In genomic region chr1:154727409-154727808, GRCh38 we compare ENCODE assay signal across 18 cellular contexts.
"Had no signal": no experiment of that assay in that cellular context is flagged by ENCODE, and none has a peak within 500 bp of the region (broad histone marks: within the 10 kb centered on the region; RNA-seq: fewer than 3 reads in every experiment).

No MANE protein-coding gene starts in this region.

- H3K27ac Mint-ChIP-seq: activated CD4-positive, alpha-beta T cell treated with anti-CD3 and anti-CD28 coated beads, Interleukin-2, amount 10 ng/mL, durations not matched to agents 24 days and 14 days; activated CD8-positive, alpha-beta T cell treated with anti-CD3 and anti-CD28 coated beads, Interleukin-2, amount 10 ng/mL, durations not matched to agents 7 days and 5 days; activated naive CD8-positive, alpha-beta T cell treated with anti-CD3 and anti-CD28 coated beads, Interleukin-2, amount 10 ng/mL, durations not matched to agents 7 days and 5 days; immature natural killer cell; type B pancreatic cell had no signal

- DNase-seq: activated CD4-positive, alpha-beta T cell treated with anti-CD3 and anti-CD28 coated beads, Interleukin-2, amount 10 ng/mL, durations not matched to agents 24 days and 14 days; activated CD4-positive, CD25-positive, alpha-beta regulatory T cell; activated CD8-positive, alpha-beta memory T cell treated with anti-CD3 and anti-CD28 coated beads, Interleukin-2, amount 50 U/mL, for 48 hours; activated CD8-positive, alpha-beta T cell treated with anti-CD3 and anti-CD28 coated beads, Interleukin-2, amount 10 ng/mL, durations not matched to agents 7 days and 5 days; activated naive CD8-positive, alpha-beta T cell treated with anti-CD3 and anti-CD28 coated beads, Interleukin-2, amount 10 ng/mL, durations not matched to agents 7 days and 5 days; esophagus squamous epithelium; immature natural killer cell; SJCRH30; stimulated activated CD4-positive, alpha-beta T cell treated with anti-CD3 and anti-CD28 coated beads, Interleukin-15, amount 100 ng/mL, for 24 hours; stimulated activated CD4-positive, alpha-beta T cell treated with anti-CD3 and anti-CD28 coated beads, Interleukin-4, amount 100 ng/mL, for 4 hours; stimulated activated CD8-positive, alpha-beta memory T cell treated with anti-CD3 and anti-CD28 coated beads, Interleukin-4, amount 100 ng/mL, for 48 hours; stimulated activated naive CD4-positive, alpha-beta T cell treated with Interleukin-2 at 50 U/mL for 16 hours; T-helper 2 cell had no signal

- H3K27ac ChIP-seq: neutrophil, parathyroid adenoma, SJCRH30 had no signal

- H3K27me3 ChIP-seq: SJCRH30 had no signal

- H3K79me2 ChIP-seq: parathyroid adenoma had no signal

- H3K4me1 ChIP-seq: parathyroid adenoma had no signal

- H3K36me3 Mint-ChIP-seq: activated naive CD8-positive, alpha-beta T cell treated with anti-CD3 and anti-CD28 coated beads, Interleukin-2, amount 10 ng/mL, durations not matched to agents 7 days and 5 days; immature natural killer cell; type B pancreatic cell had no signal

- H3K9me3 ChIP-seq: esophagus squamous epithelium, neutrophil, SJCRH30 had no signal

- H3K9ac ChIP-seq: parathyroid adenoma had no signal

- H3K36me3 ChIP-seq: esophagus squamous epithelium, neutrophil had no signal

- FAIRE-seq: bronchial epithelial cell, endometrium had no signal

- H3K9me3 Mint-ChIP-seq: activated CD4-positive, alpha-beta T cell treated with anti-CD3 and anti-CD28 coated beads, Interleukin-2, amount 10 ng/mL, durations not matched to agents 24 days and 14 days; activated naive CD8-positive, alpha-beta T cell treated with anti-CD3 and anti-CD28 coated beads, Interleukin-2, amount 10 ng/mL, durations not matched to agents 7 days and 5 days; immature natural killer cell; type B pancreatic cell had no signal

- ATAC-seq: activated CD8-positive, alpha-beta T cell treated with anti-CD3 and anti-CD28 coated beads, Interleukin-2, amount 10 ng/mL, durations not matched to agents 7 days and 5 days had no signal

- H3K4me3 ChIP-seq: SJCRH30 had no signal

- H2AFZ ChIP-seq: parathyroid adenoma had no signal

- H3K4me3 Mint-ChIP-seq: activated CD4-positive, alpha-beta T cell treated with anti-CD3 and anti-CD28 coated beads, Interleukin-2, amount 10 ng/mL, durations not matched to agents 24 days and 14 days; activated CD8-positive, alpha-beta T cell treated with anti-CD3 and anti-CD28 coated beads, Interleukin-2, amount 10 ng/mL, durations not matched to agents 7 days and 5 days; activated naive CD8-positive, alpha-beta T cell treated with anti-CD3 and anti-CD28 coated beads, Interleukin-2, amount 10 ng/mL, durations not matched to agents 7 days and 5 days; immature natural killer cell; type B pancreatic cell had no signal

- H3K4me1 Mint-ChIP-seq: immature natural killer cell had no signal
